ENCODE assay signal across 15 cellular contexts in genomic region chr15:39602143-39602542, GRCh38. TPM values are rescaled to one million over a fixed set of nuclear protein-coding genes. Genes with fewer than 3 reads are reported as not detected.
A peak's percentile ranks its signal among the peaks of the same experiment; 100 is the strongest.
DNase-seq lines count a peak whose midpoint lies in the region; ATAC-seq and TF ChIP-seq lines count a peak whose summit lies in the region.
"Had no signal": no experiment of that assay in that cellular context is flagged by ENCODE, and none has a peak within 500 bp of the region (broad histone marks: within the 10 kb centered on the region; RNA-seq: fewer than 3 reads in every experiment).

No MANE protein-coding gene starts in this region.

- H3K4me2 ChIP-seq in OCI-LY7 (ENCODE audit: low read length) = no peak overlapping the region
- H3K4me2 ChIP-seq: BLaER1 treated with 17β-estradiol and CSF1 and Interleukin-3, amounts not matched to agents 10 nM and 100 nM had no signal

- peaks cover 41% of the 10 kb centered on the region for H3K9me3 Mint-ChIP-seq in HFFc6
- H3K9me3 Mint-ChIP-seq in activated T-cell treated with anti-CD3 and anti-CD28 coated beads, Interleukin-2, amount 50 U/mL, for 72 hours = no peaks in the 10 kb centered on the region
- H3K9me3 Mint-ChIP-seq: central memory CD8-positive, alpha-beta T cell had no signal

- H3K4me3 ChIP-seq in cardiac fibroblast (replicated peaks in 1 of 2; ENCODE audit: low read depth in 2 of 2, low read length in 2 of 2) (no peak overlapping the region), OCI-LY7 (ENCODE audit: low read depth, low read length, poor library complexity, severe bottlenecking) (no peak overlapping the region)
- H3K4me3 ChIP-seq: BLaER1 treated with 17β-estradiol and CSF1 and Interleukin-3, amounts not matched to agents 10 nM and 100 nM; tibial artery had no signal

- peak overlapping the region; percentile 9; the same call in 1 of the 2 replicates for H3K27ac Mint-ChIP-seq in HFFc6
- H3K27ac Mint-ChIP-seq in activated T-cell treated with anti-CD3 and anti-CD28 coated beads, Interleukin-2, amount 50 U/mL, for 72 hours = no peak overlapping the region
- H3K27ac Mint-ChIP-seq: activated CD4-positive, alpha-beta T cell treated with anti-CD3 and anti-CD28 coated beads, Interleukin-2, amount 10 ng/mL, durations not matched to agents 24 days and 14 days had no signal

- peaks cover 47% of the 10 kb centered on the region for H3K27me3 Mint-ChIP-seq in HFFc6 (ENCODE audit: insufficient read depth)
- H3K27me3 Mint-ChIP-seq in activated T-cell treated with anti-CD3 and anti-CD28 coated beads, Interleukin-2, amount 50 U/mL, for 72 hours (ENCODE audit: low read depth) = peaks cover 2% of the 10 kb centered on the region
- H3K27me3 Mint-ChIP-seq: central memory CD8-positive, alpha-beta T cell had no signal

- peaks cover 26% of the 10 kb centered on the region for H3K36me3 Mint-ChIP-seq in HFFc6 (ENCODE audit: low read depth)
- no peaks in the 10 kb centered on the region for H3K36me3 Mint-ChIP-seq in activated T-cell treated with anti-CD3 and anti-CD28 coated beads, Interleukin-2, amount 50 U/mL, for 72 hours (ENCODE audit: insufficient read depth in 2 of 2)

- H3K27ac ChIP-seq in OCI-LY7 (ENCODE audit: low read depth, low read length, poor library complexity, severe bottlenecking) (no peak overlapping the region), substantia nigra (ENCODE audit: low read depth, low read length, poor library complexity, severe bottlenecking) (no peak overlapping the region)
- H3K27ac ChIP-seq: BLaER1 treated with 17β-estradiol and CSF1 and Interleukin-3, amounts not matched to agents 10 nM and 100 nM; tibial artery had no signal

- H3K4me3 Mint-ChIP-seq in HFFc6 = peak overlapping the region; percentile 75; the same call in 1 of the 2 replicates
- H3K4me3 Mint-ChIP-seq in activated T-cell treated with anti-CD3 and anti-CD28 coated beads, Interleukin-2, amount 50 U/mL, for 72 hours = no peak overlapping the region
- H3K4me3 Mint-ChIP-seq: activated CD4-positive, alpha-beta T cell treated with anti-CD3 and anti-CD28 coated beads, Interleukin-2, amount 10 ng/mL, durations not matched to agents 24 days and 14 days; central memory CD8-positive, alpha-beta T cell had no signal

- H3K9me3 ChIP-seq in OCI-LY7 (ENCODE audit: low read length) = no peaks in the 10 kb centered on the region
- H3K9me3 ChIP-seq: BLaER1 treated with 17β-estradiol and CSF1 and Interleukin-3, amounts not matched to agents 10 nM and 100 nM; tibial artery had no signal

- H3K9me2 ChIP-seq in OCI-LY7 (ENCODE audit: insufficient read depth, low read length) = no peaks in the 10 kb centered on the region

- POLR2A ChIA-PET in OCI-LY7 (lab: Charles Lee) = no interaction called here

- CTCF ChIA-PET in OCI-LY7 (lab: Charles Lee; ENCODE audit: unreplicated experiment) = no interaction called here

- no peaks in the 10 kb centered on the region for H3K36me3 ChIP-seq in OCI-LY7 (ENCODE audit: insufficient read depth, low read length)
- H3K36me3 ChIP-seq: BLaER1 treated with 17β-estradiol and CSF1 and Interleukin-3, amounts not matched to agents 10 nM and 100 nM; tibial artery had no signal

- peaks cover 49% of the 10 kb centered on the region for H3K4me1 Mint-ChIP-seq in HFFc6 (ENCODE audit: low read depth)
- no peaks in the 10 kb centered on the region for H3K4me1 Mint-ChIP-seq in activated T-cell treated with anti-CD3 and anti-CD28 coated beads, Interleukin-2, amount 50 U/mL, for 72 hours (ENCODE audit: low read depth)

- H3K79me2 ChIP-seq in OCI-LY7 (ENCODE audit: insufficient read depth, low read depth, low read length) = no peaks in the 10 kb centered on the region

- DNase-seq in Daoy (ENCODE audit: low read depth) (peak; percentile 42), HFFc6 (peak; percentile 21), cardiac fibroblast (ENCODE audit: low read depth in 2 of 2) (no peak), myocyte (ENCODE audit: low read depth) (peak; percentile 5), OCI-LY7 (ENCODE audit: low spot score) (no peak), HCEC 1CT (no peak), substantia nigra (lab: John Stamatoyannopoulos, UW) (no peak)
- DNase-seq in activated T-cell treated with anti-CD3 and anti-CD28 coated beads, Interleukin-2, amount 50 U/mL, for 72 hours = no peak
- DNase-seq: activated CD4-positive, alpha-beta T cell treated with anti-CD3 and anti-CD28 coated beads, Interleukin-2, amount 10 ng/mL, durations not matched to agents 24 days and 14 days; NCI-H2029 treated with DMSO at 0.1 percent for 48 hours; NCI-H748 treated with DMSO at 0.1 percent for 48 hours; Right ventricle myocardium superior; tibial artery had no signal

- TF ChIP-seq CTCF in HFFc6 (IDR thresholded peaks at IDR 0.05) (peak; percentile 45), cardiac fibroblast (IDR thresholded peaks at IDR 0.05; ENCODE audit: low read depth, low read length) (peak; percentile 13), OCI-LY7 (conservative IDR thresholded peaks at IDR 0.05; ENCODE audit: low read length) (no peak)

- no peak overlapping the region for H2AFZ ChIP-seq in OCI-LY7 (ENCODE audit: low read length)

- no peak for ATAC-seq in activated T-cell treated with anti-CD3 and anti-CD28 coated beads, Interleukin-2, amount 50 U/mL, for 72 hours (replicated peaks in 1 of 2)

- H3K4me1 ChIP-seq in OCI-LY7 (ENCODE audit: insufficient read depth, low read length, poor library complexity, severe bottlenecking) = no peaks in the 10 kb centered on the region
- H3K4me1 ChIP-seq: BLaER1 treated with 17β-estradiol and CSF1 and Interleukin-3, amounts not matched to agents 10 nM and 100 nM had no signal

- H4K20me1 ChIP-seq in OCI-LY7 (ENCODE audit: insufficient read depth, low read length) = no peaks in the 10 kb centered on the region
- H4K20me1 ChIP-seq: BLaER1 treated with 17β-estradiol and CSF1 and Interleukin-3, amounts not matched to agents 10 nM and 100 nM had no signal

- intact Hi-C loops in OCI-LY7 (cut with micrococcal nuclease; ENCODE audit: unreplicated experiment) = no loop called here

- BruUV-seq in OCI-LY7 (replicated peaks; lab: Mats Ljungman, UMichigan) = no TSS peak

RNA-seq across cellular contexts. Expression of gene THBS1, which starts 21.3 kb away (rescaled TPM):
- 567 and 839 TPM in 2 replicates for total RNA-seq in Daoy (2014; rRNA removed; shearing (Covaris generic))
- 1,000 to 10,000 TPM; 7,606 to 9,130 (median 7,816) TPM for total RNA-seq in HFFc6 (2021; fragmentation: NEBNext Ultra II Directional; extraction: Animal tissue kit (Norgen Biotek cat#: 25700))
- total RNA-seq in myocyte (1,149 and 1,987 TPM in 2 replicates), OCI-LY7 (2022) (0.51 and 1.3 TPM in 2 replicates)
- polyA plus RNA-seq in myocyte (2012) = 2,462 TPM
- not detected in 2 replicates for total RNA-seq in OCI-LY7 (2014; rRNA removed; shearing (Covaris generic))
- total RNA-seq in activated T-cell treated with anti-CD3 and anti-CD28 coated beads, Interleukin-2, amount 50 U/mL, for 72 hours = 1 to 10 TPM in 1 of 2 donors, under 1 TPM in 1; 0.99 to 1.3 TPM

Comparison
In these comparisons a context has a peak if more than half of its experiments do, and no peak if none do; other contexts are left out.
1. DNase-seq: peak in Daoy (single experiment), HFFc6 (single experiment) and myocyte (single experiment); none in cardiac fibroblast (0 of 2), OCI-LY7 (single experiment), activated T-cell treated with anti-CD3 and anti-CD28 coated beads, Interleukin-2, amount 50 U/mL, for 72 hours (0 of 2), HCEC 1CT (single experiment) and substantia nigra (0 of 49).
2. RNA of gene THBS1, which starts 21.3 kb away (total RNA-seq): 7,606 to 9,130 TPM in HFFc6, 1,149 to 1,987 TPM in myocyte and 567 to 839 TPM in Daoy; 0.99 to 1.3 TPM in activated T-cell treated with anti-CD3 and anti-CD28 coated beads, Interleukin-2, amount 50 U/mL, for 72 hours and 0.51 to 1.3 TPM in OCI-LY7; every median in the first group is over 100 times any median in the second.